In genomic region chr4:140504261-140504660, GRCh38 we compare ENCODE assay signal across 39 cellular contexts. TPM values are rescaled to one million over a fixed set of nuclear protein-coding genes. Genes with fewer than 3 reads are reported as not detected.
"Had no signal": no experiment of that assay in that cellular context is flagged by ENCODE, and none has a peak within 500 bp of the region (broad histone marks: within the 10 kb centered on the region; RNA-seq: fewer than 3 reads in every experiment).

No MANE protein-coding gene starts in this region.

- H3K27me3 ChIP-seq: MG63 had no signal

- H3K4me3 ChIP-seq: MG63 had no signal

- H3K36me3 ChIP-seq: MG63 had no signal

- H3K9me3 ChIP-seq: MG63 had no signal

- DNase-seq: MG63, MM.1S, MV-4-11, NCI-H1048, NCI-H1092, NCI-H1092 treated with DMSO at 0.1 percent for 48 hours, NCI-H1105, NCI-H1105 treated with DMSO at 0.1 percent for 48 hours, NCI-H1417, NCI-H1417 treated with DMSO at 0.1 percent for 48 hours, NCI-H1436, NCI-H1436 treated with DMSO at 0.1 percent for 48 hours, NCI-H146, NCI-H1694, NCI-H1694 treated with DMSO at 0.1 percent for 48 hours, NCI-H187, NCI-H187 treated with DMSO at 0.1 percent for 48 hours, NCI-H1930, NCI-H2029, NCI-H2029 treated with DMSO at 0.1 percent for 48 hours, NCI-H2081, NCI-H2081 treated with DMSO at 0.1 percent for 48 hours, NCI-H2107, NCI-H2171, NCI-H2171 treated with DMSO at 0.1 percent for 48 hours, NCI-H2227 treated with DMSO at 0.1 percent for 48 hours, NCI-H226, NCI-H345, NCI-H446, NCI-H446 treated with DMSO at 0.1 percent for 48 hours, NCI-H510A, NCI-H510A treated with DMSO at 0.1 percent for 48 hours, NCI-H524, NCI-H524 treated with DMSO at 0.1 percent for 48 hours, NCI-H526 had no signal

RNA-seq across cellular contexts. Expression of gene MGAT4D, which starts 6.2 kb away (rescaled TPM):
- total RNA-seq: LHCN-M2, M059J, MCF 10A, NCI-H460 had no signal
